In the genomic region with DNA sequence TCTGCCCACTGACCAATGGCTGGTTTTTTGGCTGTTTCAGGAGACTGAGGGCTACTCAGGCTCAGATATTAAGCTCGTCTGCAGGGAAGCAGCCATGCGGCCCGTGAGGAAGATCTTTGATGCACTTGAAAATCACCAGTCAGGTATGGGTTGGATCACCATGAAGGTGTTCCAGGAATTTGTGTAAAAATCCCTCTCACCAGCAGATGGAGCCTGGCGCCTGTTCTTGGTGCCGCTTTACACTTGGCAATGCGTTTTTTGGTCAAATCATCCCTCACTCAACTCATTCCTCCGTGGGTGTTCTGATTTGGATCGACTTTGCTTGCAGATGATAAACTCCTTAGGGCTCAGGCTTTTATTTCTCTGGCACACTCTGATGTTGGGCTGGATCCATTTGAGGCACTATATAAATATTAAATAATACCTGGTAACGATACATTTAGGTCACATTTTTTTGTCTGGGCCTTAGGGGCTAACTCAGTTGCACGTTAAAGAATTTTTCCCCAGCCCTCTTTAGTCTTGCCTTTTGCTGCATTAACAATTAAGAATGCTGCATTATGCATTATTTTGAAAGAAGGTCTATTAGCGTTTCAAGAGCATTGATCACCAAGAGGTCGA, we compare ENCODE assay signal across 8 cellular contexts. TPM values are rescaled to one million over a fixed set of nuclear protein-coding genes. Genes with fewer than 3 reads are reported as not detected.
DNase-seq lines count a peak whose midpoint lies in the region; ATAC-seq and TF ChIP-seq lines count a peak whose summit lies in the region.

No MANE protein-coding gene starts in this region.

- no peaks in the 10 kb centered on the region for H3K4me1 ChIP-seq in CD4-positive, alpha-beta memory T cell (ENCODE audit: insufficient read depth, low read length)
- peaks cover 3% of the 10 kb centered on the region for H3K4me1 ChIP-seq in OCI-LY3 (ENCODE audit: low read length)
- no peaks in the 10 kb centered on the region for H3K4me1 ChIP-seq in fibroblast of lung (ENCODE audit: control insufficient read depth, extremely low read depth, insufficient read depth, low read length)

- ATAC-seq in HG02588 (IDR thresholded peaks at IDR 0.05; ENCODE audit: unreplicated experiment), result no peak

- H3K36me3 Mint-ChIP-seq in CD4-positive, alpha-beta memory T cell, result peaks cover 0 to 11% of the 10 kb centered on the region in 2 donors
- H3K36me3 Mint-ChIP-seq in activated T-cell treated with anti-CD3 and anti-CD28 coated beads, Interleukin-2, amount 50 U/mL, for 24 hours (ENCODE audit: low read depth), result peaks cover 28% of the 10 kb centered on the region
- peaks cover 11% of the 10 kb centered on the region for H3K36me3 Mint-ChIP-seq in nephron progenitor cell (ENCODE audit: low read depth)

- H3K4me3 Mint-ChIP-seq in CD4-positive, alpha-beta memory T cell, result no peak overlapping the region
- no peak overlapping the region for H3K4me3 Mint-ChIP-seq in activated T-cell treated with anti-CD3 and anti-CD28 coated beads, Interleukin-2, amount 50 U/mL, for 24 hours
- no peak overlapping the region for H3K4me3 Mint-ChIP-seq in nephron progenitor cell

- H3K27me3 Mint-ChIP-seq in CD4-positive, alpha-beta memory T cell, result no peaks in the 10 kb centered on the region
- H3K27me3 Mint-ChIP-seq in activated T-cell treated with anti-CD3 and anti-CD28 coated beads, Interleukin-2, amount 50 U/mL, for 24 hours, result no peaks in the 10 kb centered on the region
- H3K27me3 Mint-ChIP-seq in nephron progenitor cell (ENCODE audit: low read depth, poor library complexity), result no peaks in the 10 kb centered on the region

- H3K27me3 ChIP-seq in CD4-positive, alpha-beta memory T cell (ENCODE audit: insufficient read depth, low read length), result no peaks in the 10 kb centered on the region
- H3K27me3 ChIP-seq in OCI-LY3 (ENCODE audit: low read depth, low read length) (no peaks in the 10 kb centered on the region), fibroblast of lung (ENCODE audit: control insufficient read depth, insufficient read depth, low read length) (no peaks in the 10 kb centered on the region)

- no peaks in the 10 kb centered on the region for H3K79me2 ChIP-seq in OCI-LY3 (ENCODE audit: low read length)
- no peaks in the 10 kb centered on the region for H3K79me2 ChIP-seq in fibroblast of lung (ENCODE audit: control insufficient read depth, insufficient read depth, low read length)

- H2AFZ ChIP-seq in OCI-LY3 (ENCODE audit: low read depth, low read length) (no peak overlapping the region), fibroblast of lung (ENCODE audit: low read length) (no peak overlapping the region)

- no peaks in the 10 kb centered on the region for H3K4me1 Mint-ChIP-seq in CD4-positive, alpha-beta memory T cell
- no peaks in the 10 kb centered on the region for H3K4me1 Mint-ChIP-seq in activated T-cell treated with anti-CD3 and anti-CD28 coated beads, Interleukin-2, amount 50 U/mL, for 24 hours (ENCODE audit: low read depth)
- H3K4me1 Mint-ChIP-seq in nephron progenitor cell, result no peaks in the 10 kb centered on the region

- TF ChIP-seq CTCF in HFF-Myc (IDR thresholded peaks at IDR 0.05; ENCODE audit: low read depth, low read length, missing control alignments), result peak; percentile 69
- TF ChIP-seq CTCF in OCI-LY3 (IDR thresholded peaks at IDR 0.05; ENCODE audit: low read depth, low read length), result peak; percentile 94
- peak; percentile 76 to 83 for TF ChIP-seq CTCF in fibroblast of lung (conservative IDR thresholded peaks at IDR 0.05 in 1 of 2, IDR thresholded peaks at IDR 0.05 in 1 of 2; ENCODE audit: low read depth in 1 of 2, low read length in 2 of 2)
- peak; percentile 80 for TF ChIP-seq CTCF in nephron progenitor cell (IDR thresholded peaks at IDR 0.05)

- no peaks in the 10 kb centered on the region for H3K9me3 Mint-ChIP-seq in CD4-positive, alpha-beta memory T cell
- no peaks in the 10 kb centered on the region for H3K9me3 Mint-ChIP-seq in activated T-cell treated with anti-CD3 and anti-CD28 coated beads, Interleukin-2, amount 50 U/mL, for 24 hours
- H3K9me3 Mint-ChIP-seq in nephron progenitor cell, result no peaks in the 10 kb centered on the region

- CTCF ChIA-PET in CD4-positive, alpha-beta memory T cell (lab: Charles Lee; ENCODE audit: partially characterized antibody), result interaction anchor here (0.8 to 8.8 kb wide), 11 partner anchors 9 to 809 kb away, joined by 3 to 142 read pairs (median 5); no protein-coding TSS in a partner anchor

- H4K20me1 ChIP-seq in OCI-LY3 (ENCODE audit: insufficient read depth, low read length) (no peaks in the 10 kb centered on the region), fibroblast of lung (ENCODE audit: control insufficient read depth, extremely low read depth, insufficient read depth, low read length) (no peaks in the 10 kb centered on the region)

- H3K4me3 ChIP-seq in CD4-positive, alpha-beta memory T cell (ENCODE audit: low read length in 2 of 2), result no peak overlapping the region
- H3K4me3 ChIP-seq in HFF-Myc (replicated peaks; ENCODE audit: low read depth, low read length) (no peak overlapping the region), OCI-LY3 (ENCODE audit: low read length) (no peak overlapping the region), fibroblast of lung (replicated peaks in 1 of 4; ENCODE audit: control extremely low read depth in 1 of 4, insufficient read depth in 1 of 4, low read depth in 3 of 4, low read length in 4 of 4) (no peak overlapping the region)

- H3K4me2 ChIP-seq in OCI-LY3 (ENCODE audit: low read length) (no peak overlapping the region), fibroblast of lung (ENCODE audit: extremely low read depth, insufficient read depth, low read length) (no peak overlapping the region)

- POLR2A ChIA-PET in CD4-positive, alpha-beta memory T cell (lab: Charles Lee; ENCODE audit: partially characterized antibody), result no interaction called here

- no peaks in the 10 kb centered on the region for H3K36me3 ChIP-seq in CD4-positive, alpha-beta memory T cell (ENCODE audit: insufficient read depth, low read length)
- H3K36me3 ChIP-seq in OCI-LY3 (replicated peaks; ENCODE audit: low read depth, low read length) (peaks cover 13% of the 10 kb centered on the region), fibroblast of lung (ENCODE audit: control insufficient read depth, insufficient read depth, low read length) (no peaks in the 10 kb centered on the region)

- H3K27ac Mint-ChIP-seq in CD4-positive, alpha-beta memory T cell, result no peak overlapping the region
- no peak overlapping the region for H3K27ac Mint-ChIP-seq in activated T-cell treated with anti-CD3 and anti-CD28 coated beads, Interleukin-2, amount 50 U/mL, for 24 hours
- H3K27ac Mint-ChIP-seq in nephron progenitor cell, result no peak overlapping the region

- intact Hi-C loops in CD4-positive, alpha-beta memory T cell (cut with micrococcal nuclease), result loop anchor here (1.0 to 2.0 kb wide), 2 partner anchors 105 to 182 kb away; no protein-coding TSS in a partner anchor

- H3K27ac ChIP-seq in CD4-positive, alpha-beta memory T cell (ENCODE audit: low read depth, low read length), result no peak overlapping the region
- no peak overlapping the region for H3K27ac ChIP-seq in OCI-LY3 (ENCODE audit: low read length)
- H3K27ac ChIP-seq in fibroblast of lung (ENCODE audit: insufficient read depth, low read length), result no peak overlapping the region
- no peak overlapping the region for H3K27ac ChIP-seq in substantia nigra (ENCODE audit: low read depth, low read length, poor library complexity, severe bottlenecking)

- no peak overlapping the region for H3K9ac ChIP-seq in OCI-LY3 (ENCODE audit: low read length)
- no peak overlapping the region for H3K9ac ChIP-seq in fibroblast of lung (ENCODE audit: insufficient read depth, low read length)

- peak; percentile 48 to 64 (median 55) for DNase-seq in CD4-positive, alpha-beta memory T cell
- peak; percentile 22 for DNase-seq in HFF-Myc (ENCODE audit: extremely low read depth, low read depth)
- peak; percentile 66 for DNase-seq in activated T-cell treated with anti-CD3 and anti-CD28 coated beads, Interleukin-2, amount 50 U/mL, for 24 hours
- DNase-seq in fibroblast of lung (ENCODE audit: low read depth in 2 of 2), result peak; percentile 52 to 62
- peak; percentile 67 for DNase-seq in nephron progenitor cell
- DNase-seq in substantia nigra (lab: John Stamatoyannopoulos, UW), result peak in 32 of 49 donors; percentile 1 to 66 (median 22)

- H3K9me3 ChIP-seq in CD4-positive, alpha-beta memory T cell (ENCODE audit: control insufficient read depth in 1 of 2, low read length in 2 of 2), result no peaks in the 10 kb centered on the region
- no peaks in the 10 kb centered on the region for H3K9me3 ChIP-seq in OCI-LY3 (ENCODE audit: insufficient read depth, low read length)
- H3K9me3 ChIP-seq in fibroblast of lung (ENCODE audit: control insufficient read depth, insufficient read depth, low read depth, low read length), result no peaks in the 10 kb centered on the region

RNA-seq across cellular contexts. Expression of a gene that starts 50.0 kb away (rescaled TPM):
- total RNA-seq in CD4-positive, alpha-beta memory T cell, result 10 to 100 TPM; 34.2 to 36.5 TPM
- polyA plus RNA-seq in CD4-positive, alpha-beta memory T cell, result 10 to 100 TPM; 40.5 to 62.6 TPM
- total RNA-seq in fibroblast of lung, result 15.0 and 15.7 TPM in 2 replicates
- 9.8 and 14.2 TPM in 2 replicates for polyA plus RNA-seq in fibroblast of lung
- 23.0 and 30.2 TPM in 2 replicates for polyA plus RNA-seq in fibroblast of lung (2012)
- polyA minus RNA-seq in fibroblast of lung (ENCODE audit: low replicate concordance), result 1.9 and 13.9 TPM in 2 replicates
